27 cellular contexts compared by ENCODE assay signal in the genomic region with DNA sequence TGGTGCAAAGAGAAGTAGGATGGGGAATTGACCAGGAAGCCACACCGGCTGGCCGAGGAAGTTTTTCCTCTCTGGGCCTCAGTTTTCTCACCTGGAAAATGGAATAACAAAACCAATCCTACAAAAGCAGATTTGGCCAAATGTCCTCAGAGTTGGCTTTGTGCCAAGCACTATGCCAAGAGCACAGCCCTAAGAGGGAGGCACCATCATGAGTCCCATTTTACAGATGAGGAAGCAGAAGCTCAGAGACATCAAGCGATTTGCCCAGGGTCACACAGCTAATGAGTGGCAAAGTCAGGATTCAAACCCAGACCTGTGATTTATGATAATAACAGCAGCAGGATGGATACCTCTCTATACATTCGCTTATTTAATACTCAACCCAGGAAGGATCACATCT. TPM values are rescaled to one million over a fixed set of nuclear protein-coding genes. Genes with fewer than 3 reads are reported as not detected.
"Had no signal": no experiment of that assay in that cellular context is flagged by ENCODE, and none has a peak within 500 bp of the region (broad histone marks: within the 10 kb centered on the region; RNA-seq: fewer than 3 reads in every experiment).

No MANE protein-coding gene starts in this region.

- H3K27ac Mint-ChIP-seq: activated B cell treated with CpG ODN at 0.5 μM for 24 hours; activated CD4-positive, alpha-beta memory T cell treated with anti-CD3 and anti-CD28 coated beads for 36 hours; activated CD4-positive, alpha-beta T cell treated with anti-CD3 and anti-CD28 coated beads, Interleukin-2, amount 10 ng/mL, durations not matched to agents 24 days and 14 days; activated naive CD8-positive, alpha-beta T cell; brain; T-helper 1 cell treated with Interleukin-12 subunit alpha and Interleukin-12 subunit beta and Interleukin-4 antibody, amounts not matched to agents 30 μg/mL and 1 μg/mL, for 36 hours had no signal

- H3K4me2 ChIP-seq: PC-9 had no signal

- H3K4me3 ChIP-seq: PC-9 had no signal

- FAIRE-seq: astrocyte had no signal

- ATAC-seq: activated T-cell treated with anti-CD3 and anti-CD28 coated beads, Interleukin-2, amount 50 U/mL, for 4 hours had no signal

- H3K4me3 Mint-ChIP-seq: activated B cell treated with CpG ODN at 0.5 μM for 24 hours; activated CD4-positive, alpha-beta memory T cell treated with anti-CD3 and anti-CD28 coated beads for 36 hours; activated CD4-positive, alpha-beta T cell treated with anti-CD3 and anti-CD28 coated beads, Interleukin-2, amount 10 ng/mL, durations not matched to agents 24 days and 14 days; activated naive CD8-positive, alpha-beta T cell; activated T-cell treated with anti-CD3 and anti-CD28 coated beads, Interleukin-2, amount 50 U/mL, for 4 hours; brain; central memory CD8-positive, alpha-beta T cell; T-helper 1 cell treated with Interleukin-12 subunit alpha and Interleukin-12 subunit beta and Interleukin-4 antibody, amounts not matched to agents 30 μg/mL and 1 μg/mL, for 36 hours had no signal

- H3K27ac ChIP-seq: PC-9 had no signal

- DNase-seq: activated B cell treated with CpG ODN at 0.5 μM for 24 hours; activated CD4-positive, alpha-beta memory T cell treated with anti-CD3 and anti-CD28 coated beads for 36 hours; activated CD4-positive, alpha-beta T cell treated with anti-CD3 and anti-CD28 coated beads for 1 hour; activated CD4-positive, alpha-beta T cell treated with anti-CD3 and anti-CD28 coated beads, Interleukin-2, amount 10 ng/mL, durations not matched to agents 24 days and 14 days; activated CD8-positive, alpha-beta memory T cell treated with anti-CD3 and anti-CD28 coated beads for 24 hours; activated effector memory CD4-positive, alpha-beta T cell treated with anti-CD3 and anti-CD28 coated beads, Interleukin-2, amount 50 U/mL, for 16 hours; activated naive CD4-positive, alpha-beta T cell treated with Interleukin-2 at 50 U/mL for 16 hours; activated T-cell treated with anti-CD3 and anti-CD28 coated beads, Interleukin-2, amount 50 U/mL, for 4 hours; amygdala; KG1; NCI-H1092; NCI-H2081; NCI-H446; NCI-H524; NCI-H748 treated with DMSO at 0.1 percent for 48 hours; NK-92 treated with Interleukin-12 subunit alpha and Interleukin-12 subunit beta, amount 100 ng/mL, for 24 hours; PC-9; SHP77 treated with DMSO at 0.1 percent for 48 hours; T-helper 9 cell had no signal

- H3K27me3 Mint-ChIP-seq: activated CD4-positive, alpha-beta memory T cell treated with anti-CD3 and anti-CD28 coated beads for 36 hours; activated CD4-positive, alpha-beta T cell treated with anti-CD3 and anti-CD28 coated beads, Interleukin-2, amount 10 ng/mL, durations not matched to agents 24 days and 14 days; activated naive CD8-positive, alpha-beta T cell; central memory CD8-positive, alpha-beta T cell had no signal

- H3K36me3 Mint-ChIP-seq: activated CD4-positive, alpha-beta memory T cell treated with anti-CD3 and anti-CD28 coated beads for 36 hours; activated naive CD8-positive, alpha-beta T cell; brain had no signal

RNA-seq across cellular contexts. Expression of a gene that starts 27.3 kb away (rescaled TPM):
- total RNA-seq: LHCN-M2, M059J had no signal

RNA-seq across cellular contexts. Expression of a gene that starts 41.2 kb away (rescaled TPM):
- total RNA-seq: activated CD4-positive, alpha-beta T cell treated with anti-CD3 and anti-CD28 coated beads, Interleukin-2, amount 10 ng/mL, durations not matched to agents 24 days and 14 days; astrocyte; LHCN-M2; M059J; SK-MEL-5 had no signal

RNA-seq across cellular contexts. Expression of a gene that starts 51.8 kb away (rescaled TPM):
- total RNA-seq: M059J had no signal
